ENCODE assay signal across 1 cellular context in the genomic region with DNA sequence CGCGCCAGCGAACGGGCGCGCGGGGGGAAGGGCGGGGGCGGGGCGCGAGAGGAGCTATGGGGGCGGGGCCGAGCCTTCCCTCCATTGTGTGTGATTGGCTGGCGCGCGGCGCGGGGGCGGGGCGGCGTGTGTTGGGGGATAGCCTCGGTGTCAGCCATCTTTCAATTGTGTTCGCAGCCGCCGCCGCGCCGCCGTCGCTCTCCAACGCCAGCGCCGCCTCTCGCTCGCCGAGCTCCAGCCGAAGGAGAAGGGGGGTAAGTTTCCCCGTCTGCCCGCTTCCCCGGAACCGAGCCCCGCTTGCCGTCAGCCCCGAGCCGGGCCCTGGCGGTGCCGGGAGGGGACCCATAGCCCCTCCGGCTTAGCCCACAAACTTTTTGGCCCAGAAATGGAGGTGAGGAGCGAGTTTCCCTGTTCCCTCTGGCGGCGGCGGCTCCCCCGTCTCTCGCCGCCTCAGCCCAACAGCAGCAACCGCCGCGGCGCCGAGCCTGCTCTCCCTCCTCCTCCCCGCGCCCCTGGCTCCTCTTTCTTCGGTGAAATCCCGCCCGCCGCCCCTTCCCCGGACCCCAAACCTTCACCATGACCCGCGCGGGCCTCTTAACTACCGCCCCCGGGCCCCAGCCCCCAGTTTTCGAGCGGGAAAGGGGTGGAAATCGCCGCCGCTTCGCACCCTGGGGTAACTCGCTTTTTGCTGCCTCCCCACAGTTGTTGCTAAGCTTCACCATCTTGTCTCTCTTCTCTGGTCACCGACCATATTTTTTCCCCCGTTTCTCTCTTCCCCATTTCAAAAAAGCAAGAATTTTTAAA.
TF ChIP-seq lines count a peak whose summit lies in the region.

A gene (plus strand): TSS at position 159 of the 804 bp plus-strand sequence. CDS start 1,636 bp downstream, outside the sequence.

TF ChIP-seq in K562, 482 proteins besides CTCF, POLR2A, EP300 and RAD21 (continued from another document and continues in another):
- TF ChIP-seq, protein P1, sequence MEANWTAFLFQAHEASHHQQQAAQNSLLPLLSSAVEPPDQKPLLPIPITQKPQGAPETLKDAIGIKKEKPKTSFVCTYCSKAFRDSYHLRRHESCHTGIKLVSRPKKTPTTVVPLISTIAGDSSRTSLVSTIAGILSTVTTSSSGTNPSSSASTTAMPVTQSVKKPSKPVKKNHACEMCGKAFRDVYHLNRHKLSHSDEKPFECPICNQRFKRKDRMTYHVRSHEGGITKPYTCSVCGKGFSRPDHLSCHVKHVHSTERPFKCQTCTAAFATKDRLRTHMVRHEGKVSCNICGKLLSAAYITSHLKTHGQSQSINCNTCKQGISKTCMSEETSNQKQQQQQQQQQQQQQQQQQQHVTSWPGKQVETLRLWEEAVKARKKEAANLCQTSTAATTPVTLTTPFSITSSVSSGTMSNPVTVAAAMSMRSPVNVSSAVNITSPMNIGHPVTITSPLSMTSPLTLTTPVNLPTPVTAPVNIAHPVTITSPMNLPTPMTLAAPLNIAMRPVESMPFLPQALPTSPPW (CRISPR knock-in tag; IDR thresholded peaks at IDR 0.05) = peak; percentile 95
- TF ChIP-seq ZFX (CRISPR knock-in tag; IDR thresholded peaks at IDR 0.05) (no peak), NRF1 (conservative IDR thresholded peaks at IDR 0.05 in 1 of 2, IDR thresholded peaks at IDR 0.05 in 1 of 2) (peak; percentile 59 to 68), FOXP1 (CRISPR knock-in tag; IDR thresholded peaks at IDR 0.05) (peak; percentile 76; the same call in 1 of the 2 replicates), ZKSCAN8 (CRISPR knock-in tag; IDR thresholded peaks at IDR 0.05) (peak; percentile 56; the same call in 1 of the 2 replicates), BHLHE40 (IDR thresholded peaks at IDR 0.05; ENCODE audit: low read length) (no peak), ZNF583 (CRISPR knock-in tag; IDR thresholded peaks at IDR 0.05) (peak; percentile 68; the same call in 1 of the 2 replicates), ZC3H11A (IDR thresholded peaks at IDR 0.05; ENCODE audit: low read depth, low read length) (0 out of 2 replicates have a peak, but pooled peaks have one; percentile 41), TEAD4 (IDR thresholded peaks at IDR 0.05; ENCODE audit: low read length) (peak; percentile 33; the same call in 1 of the 2 replicates), TEAD4 (CRISPR knock-in tag; IDR thresholded peaks at IDR 0.05; ENCODE audit: borderline replicate concordance) (no peak), ZNF707 (CRISPR knock-in tag; conservative IDR thresholded peaks at IDR 0.05) (no peak), ZNF121 (CRISPR knock-in tag; conservative IDR thresholded peaks at IDR 0.05) (no peak), STAT5A (IDR thresholded peaks at IDR 0.05; ENCODE audit: borderline replicate concordance, low read length) (no peak), EWSR1 (IDR thresholded peaks at IDR 0.05; ENCODE audit: borderline replicate concordance, low read depth, partially characterized antibody) (no peak), PRMT5 (CRISPR knock-in tag; IDR thresholded peaks at IDR 0.05) (no peak), RBBP5 (IDR thresholded peaks at IDR 0.05; ENCODE audit: borderline replicate concordance, insufficient read depth, low read length, poor library complexity, severe bottlenecking) (peak; percentile 65), MCM2 (IDR thresholded peaks at IDR 0.05; ENCODE audit: low read depth) (0 out of 2 replicates have a peak, but pooled peaks have one; percentile 17), HDAC2 (IDR thresholded peaks at IDR 0.05) (peak; percentile 26; the same call in 1 of the 2 replicates), MBD2 (IDR thresholded peaks at IDR 0.05; ENCODE audit: borderline replicate concordance, low read depth) (peak; percentile 70), RBM22 (IDR thresholded peaks at IDR 0.05; ENCODE audit: low read depth, low read length, poor library complexity, severe bottlenecking) (peak; percentile 66), ZNF77 (CRISPR knock-in tag; IDR thresholded peaks at IDR 0.05) (no peak), ETV1 (tag; conservative IDR thresholded peaks at IDR 0.05; ENCODE audit: low read depth) (no peak), ZNF668 (CRISPR knock-in tag; IDR thresholded peaks at IDR 0.05) (no peak), NBN (IDR thresholded peaks at IDR 0.05; ENCODE audit: low read depth) (peak; percentile 29; the same call in 1 of the 2 replicates), POU5F1 (IDR thresholded peaks at IDR 0.05; ENCODE audit: borderline replicate concordance, low read depth, low read length, partially characterized antibody) (no peak), ZNF3 (CRISPR knock-in tag; IDR thresholded peaks at IDR 0.05) (no peak), FIP1L1 (IDR thresholded peaks at IDR 0.05; ENCODE audit: low read depth, low read length, poor library complexity, severe bottlenecking) (peak; percentile 81), BDP1 (IDR thresholded peaks at IDR 0.05; ENCODE audit: insufficient read depth, insufficient read length) (no peak), FOXK1 (CRISPR knock-in tag; IDR thresholded peaks at IDR 0.05; ENCODE audit: borderline replicate concordance) (0 out of 2 replicates have a peak, but pooled peaks have one; percentile 92), ZNF212 (CRISPR knock-in tag; IDR thresholded peaks at IDR 0.05) (no peak), FOSL1 (tag; conservative IDR thresholded peaks at IDR 0.05) (no peak), JUNB (CRISPR knock-in tag; conservative IDR thresholded peaks at IDR 0.05) (no peak), SIN3A (IDR thresholded peaks at IDR 0.05; ENCODE audit: borderline replicate concordance in 2 of 2, control insufficient read depth in 1 of 2, low read depth in 2 of 2, low read length in 2 of 2) (peak in 1 of 2 experiments; percentile 40; a peak in 2 of 4 replicates), SMARCE1 (IDR thresholded peaks at IDR 0.05) (peak; percentile 64), NFE2 (IDR thresholded peaks at IDR 0.05; ENCODE audit: low read depth) (0 out of 2 replicates have a peak, but pooled peaks have one; percentile 4), ZNF197 (CRISPR knock-in tag; IDR thresholded peaks at IDR 0.05; ENCODE audit: low read depth) (peak; percentile 83; the same call in 1 of the 2 replicates), SRSF9 (IDR thresholded peaks at IDR 0.05; ENCODE audit: borderline replicate concordance, low read depth, low read length) (no peak), PCBP1 (IDR thresholded peaks at IDR 0.05; ENCODE audit: low read depth, low read length, poor library complexity, severe bottlenecking) (peak; percentile 55)
- TF ChIP-seq, protein P2, sequence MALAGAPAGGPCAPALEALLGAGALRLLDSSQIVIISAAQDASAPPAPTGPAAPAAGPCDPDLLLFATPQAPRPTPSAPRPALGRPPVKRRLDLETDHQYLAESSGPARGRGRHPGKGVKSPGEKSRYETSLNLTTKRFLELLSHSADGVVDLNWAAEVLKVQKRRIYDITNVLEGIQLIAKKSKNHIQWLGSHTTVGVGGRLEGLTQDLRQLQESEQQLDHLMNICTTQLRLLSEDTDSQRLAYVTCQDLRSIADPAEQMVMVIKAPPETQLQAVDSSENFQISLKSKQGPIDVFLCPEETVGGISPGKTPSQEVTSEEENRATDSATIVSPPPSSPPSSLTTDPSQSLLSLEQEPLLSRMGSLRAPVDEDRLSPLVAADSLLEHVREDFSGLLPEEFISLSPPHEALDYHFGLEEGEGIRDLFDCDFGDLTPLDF (CRISPR knock-in tag; IDR thresholded peaks at IDR 0.05) = no peak
- TF ChIP-seq, protein P3, sequence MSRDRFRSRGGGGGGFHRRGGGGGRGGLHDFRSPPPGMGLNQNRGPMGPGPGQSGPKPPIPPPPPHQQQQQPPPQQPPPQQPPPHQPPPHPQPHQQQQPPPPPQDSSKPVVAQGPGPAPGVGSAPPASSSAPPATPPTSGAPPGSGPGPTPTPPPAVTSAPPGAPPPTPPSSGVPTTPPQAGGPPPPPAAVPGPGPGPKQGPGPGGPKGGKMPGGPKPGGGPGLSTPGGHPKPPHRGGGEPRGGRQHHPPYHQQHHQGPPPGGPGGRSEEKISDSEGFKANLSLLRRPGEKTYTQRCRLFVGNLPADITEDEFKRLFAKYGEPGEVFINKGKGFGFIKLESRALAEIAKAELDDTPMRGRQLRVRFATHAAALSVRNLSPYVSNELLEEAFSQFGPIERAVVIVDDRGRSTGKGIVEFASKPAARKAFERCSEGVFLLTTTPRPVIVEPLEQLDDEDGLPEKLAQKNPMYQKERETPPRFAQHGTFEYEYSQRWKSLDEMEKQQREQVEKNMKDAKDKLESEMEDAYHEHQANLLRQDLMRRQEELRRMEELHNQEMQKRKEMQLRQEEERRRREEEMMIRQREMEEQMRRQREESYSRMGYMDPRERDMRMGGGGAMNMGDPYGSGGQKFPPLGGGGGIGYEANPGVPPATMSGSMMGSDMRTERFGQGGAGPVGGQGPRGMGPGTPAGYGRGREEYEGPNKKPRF (IDR thresholded peaks at IDR 0.05; ENCODE audit: low read depth, low read length) = no peak
- TF ChIP-seq, protein P4, sequence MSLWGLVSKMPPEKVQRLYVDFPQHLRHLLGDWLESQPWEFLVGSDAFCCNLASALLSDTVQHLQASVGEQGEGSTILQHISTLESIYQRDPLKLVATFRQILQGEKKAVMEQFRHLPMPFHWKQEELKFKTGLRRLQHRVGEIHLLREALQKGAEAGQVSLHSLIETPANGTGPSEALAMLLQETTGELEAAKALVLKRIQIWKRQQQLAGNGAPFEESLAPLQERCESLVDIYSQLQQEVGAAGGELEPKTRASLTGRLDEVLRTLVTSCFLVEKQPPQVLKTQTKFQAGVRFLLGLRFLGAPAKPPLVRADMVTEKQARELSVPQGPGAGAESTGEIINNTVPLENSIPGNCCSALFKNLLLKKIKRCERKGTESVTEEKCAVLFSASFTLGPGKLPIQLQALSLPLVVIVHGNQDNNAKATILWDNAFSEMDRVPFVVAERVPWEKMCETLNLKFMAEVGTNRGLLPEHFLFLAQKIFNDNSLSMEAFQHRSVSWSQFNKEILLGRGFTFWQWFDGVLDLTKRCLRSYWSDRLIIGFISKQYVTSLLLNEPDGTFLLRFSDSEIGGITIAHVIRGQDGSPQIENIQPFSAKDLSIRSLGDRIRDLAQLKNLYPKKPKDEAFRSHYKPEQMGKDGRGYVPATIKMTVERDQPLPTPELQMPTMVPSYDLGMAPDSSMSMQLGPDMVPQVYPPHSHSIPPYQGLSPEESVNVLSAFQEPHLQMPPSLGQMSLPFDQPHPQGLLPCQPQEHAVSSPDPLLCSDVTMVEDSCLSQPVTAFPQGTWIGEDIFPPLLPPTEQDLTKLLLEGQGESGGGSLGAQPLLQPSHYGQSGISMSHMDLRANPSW (CRISPR knock-in tag; IDR thresholded peaks at IDR 0.05) = peak; percentile 54; the same call in 1 of the 2 replicates
- TF ChIP-seq, protein P5, sequence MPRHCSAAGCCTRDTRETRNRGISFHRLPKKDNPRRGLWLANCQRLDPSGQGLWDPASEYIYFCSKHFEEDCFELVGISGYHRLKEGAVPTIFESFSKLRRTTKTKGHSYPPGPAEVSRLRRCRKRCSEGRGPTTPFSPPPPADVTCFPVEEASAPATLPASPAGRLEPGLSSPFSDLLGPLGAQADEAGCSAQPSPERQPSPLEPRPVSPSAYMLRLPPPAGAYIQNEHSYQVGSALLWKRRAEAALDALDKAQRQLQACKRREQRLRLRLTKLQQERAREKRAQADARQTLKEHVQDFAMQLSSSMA (CRISPR knock-in tag; IDR thresholded peaks at IDR 0.05) = 0 out of 2 replicates have a peak, but pooled peaks have one; percentile 55
- TF ChIP-seq, protein P6, sequence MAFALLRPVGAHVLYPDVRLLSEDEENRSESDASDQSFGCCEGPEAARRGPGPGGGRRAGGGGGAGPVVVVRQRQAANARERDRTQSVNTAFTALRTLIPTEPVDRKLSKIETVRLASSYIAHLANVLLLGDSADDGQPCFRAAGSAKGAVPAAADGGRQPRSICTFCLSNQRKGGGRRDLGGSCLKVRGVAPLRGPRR (CRISPR knock-in tag; IDR thresholded peaks at IDR 0.05) = no peak
- TF ChIP-seq, protein P7, sequence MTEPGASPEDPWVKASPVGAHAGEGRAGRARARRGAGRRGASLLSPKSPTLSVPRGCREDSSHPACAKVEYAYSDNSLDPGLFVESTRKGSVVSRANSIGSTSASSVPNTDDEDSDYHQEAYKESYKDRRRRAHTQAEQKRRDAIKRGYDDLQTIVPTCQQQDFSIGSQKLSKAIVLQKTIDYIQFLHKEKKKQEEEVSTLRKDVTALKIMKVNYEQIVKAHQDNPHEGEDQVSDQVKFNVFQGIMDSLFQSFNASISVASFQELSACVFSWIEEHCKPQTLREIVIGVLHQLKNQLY (CRISPR knock-in tag; conservative IDR thresholded peaks at IDR 0.05) = 0 out of 4 replicates have a peak, but pooled peaks have one; percentile 18 to 23
- TF ChIP-seq, protein P8, sequence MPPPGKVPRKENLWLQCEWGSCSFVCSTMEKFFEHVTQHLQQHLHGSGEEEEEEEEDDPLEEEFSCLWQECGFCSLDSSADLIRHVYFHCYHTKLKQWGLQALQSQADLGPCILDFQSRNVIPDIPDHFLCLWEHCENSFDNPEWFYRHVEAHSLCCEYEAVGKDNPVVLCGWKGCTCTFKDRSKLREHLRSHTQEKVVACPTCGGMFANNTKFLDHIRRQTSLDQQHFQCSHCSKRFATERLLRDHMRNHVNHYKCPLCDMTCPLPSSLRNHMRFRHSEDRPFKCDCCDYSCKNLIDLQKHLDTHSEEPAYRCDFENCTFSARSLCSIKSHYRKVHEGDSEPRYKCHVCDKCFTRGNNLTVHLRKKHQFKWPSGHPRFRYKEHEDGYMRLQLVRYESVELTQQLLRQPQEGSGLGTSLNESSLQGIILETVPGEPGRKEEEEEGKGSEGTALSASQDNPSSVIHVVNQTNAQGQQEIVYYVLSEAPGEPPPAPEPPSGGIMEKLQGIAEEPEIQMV (tag; conservative IDR thresholded peaks at IDR 0.05; ENCODE audit: low read depth) = no peak
- TF ChIP-seq, protein P9, sequence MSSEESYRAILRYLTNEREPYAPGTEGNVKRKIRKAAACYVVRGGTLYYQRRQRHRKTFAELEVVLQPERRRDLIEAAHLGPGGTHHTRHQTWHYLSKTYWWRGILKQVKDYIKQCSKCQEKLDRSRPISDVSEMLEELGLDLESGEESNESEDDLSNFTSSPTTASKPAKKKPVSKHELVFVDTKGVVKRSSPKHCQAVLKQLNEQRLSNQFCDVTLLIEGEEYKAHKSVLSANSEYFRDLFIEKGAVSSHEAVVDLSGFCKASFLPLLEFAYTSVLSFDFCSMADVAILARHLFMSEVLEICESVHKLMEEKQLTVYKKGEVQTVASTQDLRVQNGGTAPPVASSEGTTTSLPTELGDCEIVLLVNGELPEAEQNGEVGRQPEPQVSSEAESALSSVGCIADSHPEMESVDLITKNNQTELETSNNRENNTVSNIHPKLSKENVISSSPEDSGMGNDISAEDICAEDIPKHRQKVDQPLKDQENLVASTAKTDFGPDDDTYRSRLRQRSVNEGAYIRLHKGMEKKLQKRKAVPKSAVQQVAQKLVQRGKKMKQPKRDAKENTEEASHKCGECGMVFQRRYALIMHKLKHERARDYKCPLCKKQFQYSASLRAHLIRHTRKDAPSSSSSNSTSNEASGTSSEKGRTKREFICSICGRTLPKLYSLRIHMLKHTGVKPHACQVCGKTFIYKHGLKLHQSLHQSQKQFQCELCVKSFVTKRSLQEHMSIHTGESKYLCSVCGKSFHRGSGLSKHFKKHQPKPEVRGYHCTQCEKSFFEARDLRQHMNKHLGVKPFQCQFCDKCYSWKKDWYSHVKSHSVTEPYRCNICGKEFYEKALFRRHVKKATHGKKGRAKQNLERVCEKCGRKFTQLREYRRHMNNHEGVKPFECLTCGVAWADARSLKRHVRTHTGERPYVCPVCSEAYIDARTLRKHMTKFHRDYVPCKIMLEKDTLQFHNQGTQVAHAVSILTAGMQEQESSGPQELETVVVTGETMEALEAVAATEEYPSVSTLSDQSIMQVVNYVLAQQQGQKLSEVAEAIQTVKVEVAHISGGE (CRISPR knock-in tag; IDR thresholded peaks at IDR 0.05) = peak in 1 of 3 experiments; percentile 54; a peak in 2 of 6 replicates
